ENCODE assay signal across 11 cellular contexts in genomic region chr10:103281753-103282152, GRCh38. TPM values are rescaled to one million over a fixed set of nuclear protein-coding genes. Genes with fewer than 3 reads are reported as not detected.
A peak's percentile ranks its signal among the peaks of the same experiment; 100 is the strongest.
DNase-seq lines count a peak whose midpoint lies in the region; ATAC-seq and TF ChIP-seq lines count a peak whose summit lies in the region.
"Had no signal": no experiment of that assay in that cellular context is flagged by ENCODE, and none has a peak within 500 bp of the region (broad histone marks: within the 10 kb centered on the region; RNA-seq: fewer than 3 reads in every experiment).

No MANE protein-coding gene starts in this region.

- DNase-seq in NCI-H2029 (lab: John Stamatoyannopoulos, UW) (peak; percentile 56), WERI-Rb-1 (peak; percentile 98), mesothelial cell of epicardium (ENCODE audit: low spot score in 2 of 2, unreplicated experiment in 2 of 2) (peak; percentile 27 to 52), kidney tubule cell (ENCODE audit: low spot score) (no peak), erythroblast (lab: John Stamatoyannopoulos, UW) (no peak)
- DNase-seq: brain microvascular endothelial cell, KG1 had no signal

- peaks cover 6% of the 10 kb centered on the region for H3K4me1 Mint-ChIP-seq in mesothelial cell of epicardium

- no peaks in the 10 kb centered on the region for H3K9me3 ChIP-seq in DOHH2 (ENCODE audit: control insufficient read depth, insufficient read depth, low read length)
- H3K9me3 ChIP-seq in WERI-Rb-1 (ENCODE audit: severe bottlenecking): no peaks in the 10 kb centered on the region

- TF ChIP-seq CTCF in DOHH2 (IDR thresholded peaks at IDR 0.05; ENCODE audit: low read depth, low read length, poor library complexity, severe bottlenecking): no peak
- TF ChIP-seq CTCF in WERI-Rb-1 (IDR thresholded peaks at IDR 0.05; ENCODE audit: low read depth, low read length): no peak
- TF ChIP-seq CTCF in mesothelial cell of epicardium (IDR thresholded peaks at IDR 0.05; ENCODE audit: unreplicated experiment): no peak

- H3K9me3 Mint-ChIP-seq in mesothelial cell of epicardium: no peaks in the 10 kb centered on the region

- no peaks in the 10 kb centered on the region for H3K9me2 ChIP-seq in DOHH2 (replicated peaks; ENCODE audit: control insufficient read depth, low read length)

- no peak overlapping the region for H3K27ac ChIP-seq in DOHH2 (ENCODE audit: low read depth, low read length)
- peak overlapping the region; percentile 92 for H3K27ac ChIP-seq in WERI-Rb-1
- H3K27ac ChIP-seq: brain microvascular endothelial cell, skin epidermis had no signal

- no peaks in the 10 kb centered on the region for H3K36me3 Mint-ChIP-seq in mesothelial cell of epicardium

- H3K36me3 ChIP-seq in DOHH2 (ENCODE audit: control insufficient read depth, low read length): no peaks in the 10 kb centered on the region; the same call in 1 of the 2 replicates
- peaks cover 66% of the 10 kb centered on the region for H3K36me3 ChIP-seq in WERI-Rb-1
- H3K36me3 ChIP-seq: brain microvascular endothelial cell had no signal

- H3K4me1 ChIP-seq in DOHH2 (ENCODE audit: control insufficient read depth, low read length): peaks cover 18% of the 10 kb centered on the region

- H3F3A ChIP-seq in DOHH2 (ENCODE audit: control insufficient read depth, insufficient read depth): no peaks in the 10 kb centered on the region

- no peak for TF ChIP-seq POLR2A in erythroblast (IDR thresholded peaks at IDR 0.05; ENCODE audit: low read length)

- H3K27ac Mint-ChIP-seq in mesothelial cell of epicardium: no peak overlapping the region

- peaks cover 76% of the 10 kb centered on the region for H3K27me3 Mint-ChIP-seq in mesothelial cell of epicardium (ENCODE audit: low read depth)

- peaks cover 3% of the 10 kb centered on the region; the same call in 1 of the 2 replicates for H4K20me1 ChIP-seq in DOHH2 (ENCODE audit: control insufficient read depth, insufficient read depth, low read depth, low read length)

- H3K79me2 ChIP-seq in DOHH2 (ENCODE audit: control insufficient read depth, low read length): peaks cover 6% of the 10 kb centered on the region; the same call in 1 of the 2 replicates

- ATAC-seq in HG03045 (IDR thresholded peaks at IDR 0.05; ENCODE audit: unreplicated experiment) (no peak), GM19452 (IDR thresholded peaks at IDR 0.05; ENCODE audit: unreplicated experiment) (no peak)

- H3K4me2 ChIP-seq in DOHH2 (ENCODE audit: low read length): peak overlapping the region; percentile 12; the same call in 1 of the 2 replicates

- H3K4me3 ChIP-seq in DOHH2 (ENCODE audit: low read length): no peak overlapping the region
- peak overlapping the region; percentile 38 for H3K4me3 ChIP-seq in WERI-Rb-1 (ENCODE audit: low read depth, low read length)
- H3K4me3 ChIP-seq: skin epidermis had no signal

- H3K27me3 ChIP-seq in DOHH2 (ENCODE audit: control insufficient read depth, low read length) (peaks cover 6% of the 10 kb centered on the region), WERI-Rb-1 (ENCODE audit: insufficient read depth, low read depth, severe bottlenecking) (no peaks in the 10 kb centered on the region)

- H3K4me3 Mint-ChIP-seq in mesothelial cell of epicardium: no peak overlapping the region

RNA-seq across cellular contexts. Expression of gene INA, which starts 4.8 kb away (rescaled TPM):
- 1.1 to 1.2 TPM (median 1.2 TPM) in 3 replicates for total RNA-seq in mesothelial cell of epicardium

RNA-seq across cellular contexts. Expression of gene RPEL1, which starts 36.1 kb away (rescaled TPM):
- not detected in 3 replicates for total RNA-seq in mesothelial cell of epicardium

Comparison
In these comparisons a context has a peak if more than half of its experiments do, and no peak if none do; other contexts are left out.
1. DNase-seq: peak in NCI-H2029 (single experiment), WERI-Rb-1 (single experiment) and mesothelial cell of epicardium (2 of 2); none in kidney tubule cell (single experiment) and erythroblast (0 of 2).